ENCODE assay signal across 17 cellular contexts in the genomic region with DNA sequence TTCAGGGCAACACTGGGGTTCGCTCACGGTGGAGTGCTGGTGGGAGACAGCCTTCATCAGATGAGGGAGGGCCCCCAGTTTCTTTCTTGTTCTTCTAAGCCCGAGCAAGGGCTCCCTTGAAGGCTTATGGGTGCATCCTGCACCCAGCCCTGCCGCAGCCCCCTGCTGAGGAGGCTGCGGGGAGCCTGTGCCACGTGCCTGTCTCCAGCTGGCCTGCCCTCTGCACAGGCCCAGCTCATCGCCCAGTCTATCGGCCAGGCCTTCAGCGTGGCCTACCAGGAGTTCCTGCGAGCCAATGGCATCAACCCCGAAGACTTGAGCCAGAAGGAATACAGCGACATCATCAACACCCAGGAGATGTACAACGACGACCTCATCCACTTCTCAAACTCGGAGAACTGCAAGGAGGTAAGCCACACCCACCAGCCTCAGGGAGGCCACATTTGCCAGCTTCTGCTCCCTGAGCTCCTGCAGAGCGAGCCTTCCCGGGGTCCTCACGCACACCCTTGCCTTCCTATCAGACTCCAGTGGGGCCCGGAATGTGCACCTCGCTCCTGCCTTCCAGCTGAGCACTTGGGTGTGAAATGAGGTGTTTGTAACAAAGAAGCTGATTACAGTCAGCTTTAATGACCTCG.
"Had no signal": no experiment of that assay in that cellular context is flagged by ENCODE, and none has a peak within 500 bp of the region (broad histone marks: within the 10 kb centered on the region; RNA-seq: fewer than 3 reads in every experiment).

No MANE protein-coding gene starts in this region.

- H3K27ac Mint-ChIP-seq: activated B cell treated with CpG ODN at 0.5 μM for 24 hours; activated CD4-positive, alpha-beta memory T cell treated with anti-CD3 and anti-CD28 coated beads, Interleukin-2, amount 10 ng/mL, durations not matched to agents 7 days and 5 days; activated naive CD4-positive, alpha-beta T cell treated with anti-CD3 and anti-CD28 coated beads for 36 hours; activated T-cell treated with anti-CD3 and anti-CD28 coated beads, Interleukin-2, amount 50 U/mL, for 24 hours; stimulated activated naive B cell treated with anti-CD40 and anti-IgM and Interleukin-4, amounts not matched to agents 10 μg/mL and 1 μg/mL and 100 μg/mL, for 72 hours had no signal

- H3K9me3 Mint-ChIP-seq: activated B cell treated with CpG ODN at 0.5 μM for 24 hours; activated CD4-positive, alpha-beta memory T cell treated with anti-CD3 and anti-CD28 coated beads, Interleukin-2, amount 10 ng/mL, durations not matched to agents 7 days and 5 days; activated naive CD4-positive, alpha-beta T cell treated with anti-CD3 and anti-CD28 coated beads for 36 hours; activated T-cell treated with anti-CD3 and anti-CD28 coated beads, Interleukin-2, amount 50 U/mL, for 24 hours; naive thymus-derived CD4-positive, alpha-beta T cell; stimulated activated naive B cell treated with anti-CD40 and anti-IgM and Interleukin-4, amounts not matched to agents 10 μg/mL and 1 μg/mL and 100 μg/mL, for 72 hours had no signal

- ATAC-seq: left lobe of liver; naive thymus-derived CD4-positive, alpha-beta T cell; stimulated activated naive B cell treated with anti-CD40 and anti-IgM and Interleukin-4, amounts not matched to agents 10 μg/mL and 1 μg/mL and 100 μg/mL, for 72 hours had no signal

- H3K27me3 ChIP-seq: upper lobe of left lung had no signal

- H3K4me3 ChIP-seq: sigmoid colon, thoracic aorta, upper lobe of left lung had no signal

- H3K36me3 Mint-ChIP-seq: stimulated activated naive B cell treated with anti-CD40 and anti-IgM and Interleukin-4, amounts not matched to agents 10 μg/mL and 1 μg/mL and 100 μg/mL, for 72 hours had no signal

- H3K27me3 Mint-ChIP-seq: activated CD4-positive, alpha-beta memory T cell treated with anti-CD3 and anti-CD28 coated beads, Interleukin-2, amount 10 ng/mL, durations not matched to agents 7 days and 5 days; activated T-cell treated with anti-CD3 and anti-CD28 coated beads, Interleukin-2, amount 50 U/mL, for 24 hours; naive thymus-derived CD4-positive, alpha-beta T cell had no signal

- H3K4me3 Mint-ChIP-seq: activated B cell treated with CpG ODN at 0.5 μM for 24 hours; activated CD4-positive, alpha-beta memory T cell treated with anti-CD3 and anti-CD28 coated beads, Interleukin-2, amount 10 ng/mL, durations not matched to agents 7 days and 5 days; activated naive CD4-positive, alpha-beta T cell treated with anti-CD3 and anti-CD28 coated beads for 36 hours; activated T-cell treated with anti-CD3 and anti-CD28 coated beads, Interleukin-2, amount 50 U/mL, for 24 hours; naive thymus-derived CD4-positive, alpha-beta T cell; stimulated activated naive B cell treated with anti-CD40 and anti-IgM and Interleukin-4, amounts not matched to agents 10 μg/mL and 1 μg/mL and 100 μg/mL, for 72 hours had no signal

- DNase-seq: activated B cell treated with CpG ODN at 0.5 μM for 24 hours; activated CD4-positive, alpha-beta memory T cell treated with anti-CD3 and anti-CD28 coated beads, Interleukin-2, amount 10 ng/mL, durations not matched to agents 7 days and 5 days; activated CD4-positive, alpha-beta T cell treated with anti-CD3 and anti-CD28 coated beads for 4 hours; activated naive CD4-positive, alpha-beta T cell treated with anti-CD3 and anti-CD28 coated beads for 36 hours; activated T-cell treated with anti-CD3 and anti-CD28 coated beads, Interleukin-2, amount 50 U/mL, for 24 hours; dermis blood vessel endothelial cell; effector memory CD4-positive, alpha-beta T cell; hippocampal formation; sigmoid colon; stimulated activated CD4-positive, alpha-beta T cell treated with anti-CD3 and anti-CD28 coated beads, Interleukin-4, amount 100 ng/mL, for 4 hours; stimulated activated naive B cell treated with anti-CD40 and anti-IgM and Interleukin-4, amounts not matched to agents 10 μg/mL and 1 μg/mL and 100 μg/mL, for 72 hours; T-helper 1 cell; T-helper 9 cell; upper lobe of left lung had no signal

- H3K36me3 ChIP-seq: sigmoid colon, thoracic aorta, upper lobe of left lung had no signal

- H3K9me3 ChIP-seq: sigmoid colon, thoracic aorta, upper lobe of left lung had no signal

- H3K4me1 Mint-ChIP-seq: activated B cell treated with CpG ODN at 0.5 μM for 24 hours; activated CD4-positive, alpha-beta memory T cell treated with anti-CD3 and anti-CD28 coated beads, Interleukin-2, amount 10 ng/mL, durations not matched to agents 7 days and 5 days; stimulated activated naive B cell treated with anti-CD40 and anti-IgM and Interleukin-4, amounts not matched to agents 10 μg/mL and 1 μg/mL and 100 μg/mL, for 72 hours had no signal

- H3K27ac ChIP-seq: sigmoid colon, thoracic aorta, upper lobe of left lung had no signal
